Comparison of ENCODE assay signal across 21 cellular contexts in genomic region chr19:9009935-9010651, GRCh38. TPM values are rescaled to one million over a fixed set of nuclear protein-coding genes. Genes with fewer than 3 reads are reported as not detected.
DNase-seq lines count a peak whose midpoint lies in the region; ATAC-seq and TF ChIP-seq lines count a peak whose summit lies in the region.
"Had no signal": no experiment of that assay in that cellular context is flagged by ENCODE, and none has a peak within 500 bp of the region (broad histone marks: within the 10 kb centered on the region; RNA-seq: fewer than 3 reads in every experiment).

TSS of gene MUC16 (minus strand) at chr19:9010409.

- H3K4me1 ChIP-seq in MM.1S (ENCODE audit: low read length), result no peaks in the 10 kb centered on the region
- H3K4me1 ChIP-seq: esophagus muscularis mucosa, pancreas had no signal

- TF ChIP-seq CTCF in MM.1S (IDR thresholded peaks at IDR 0.05; ENCODE audit: low read length), result no peak

- H3K27me3 Mint-ChIP-seq in activated naive CD4-positive, alpha-beta T cell treated with anti-CD3 and anti-CD28 coated beads, Interleukin-2, amount 10 ng/mL, durations not matched to agents 7 days and 5 days, result no peaks in the 10 kb centered on the region
- peaks cover 8 to 48% of the 10 kb centered on the region in 2 donors for H3K27me3 Mint-ChIP-seq in effector memory CD8-positive, alpha-beta T cell
- no peaks in the 10 kb centered on the region for H3K27me3 Mint-ChIP-seq in stimulated activated memory B cell treated with anti-CD40 and anti-IgM and Interleukin-4, amounts not matched to agents 10 μg/mL and 1 μg/mL and 100 μg/mL, for 72 hours

- peak within 1 kb of the TSS; percentile 80 for H2AFZ ChIP-seq in MM.1S (ENCODE audit: low read length)

- H3K9me2 ChIP-seq in MM.1S (replicated peaks; ENCODE audit: insufficient read depth, low read length), result no peaks in the 10 kb centered on the region

- H3K4me3 ChIP-seq in MM.1S (ENCODE audit: low read length), result peak within 1 kb of the TSS; percentile 66
- H3K4me3 ChIP-seq: dorsolateral prefrontal cortex, esophagus muscularis mucosa, pancreas had no signal

- H3K27ac Mint-ChIP-seq in activated naive CD4-positive, alpha-beta T cell treated with anti-CD3 and anti-CD28 coated beads, Interleukin-2, amount 10 ng/mL, durations not matched to agents 7 days and 5 days, result peak within 1 kb of the TSS; percentile 58
- no peak within 1 kb of the TSS for H3K27ac Mint-ChIP-seq in activated naive CD4-positive, alpha-beta T cell treated with anti-CD3 and anti-CD28 coated beads, Interleukin-2, amount 50 U/mL, for 72 hours
- H3K27ac Mint-ChIP-seq in effector memory CD8-positive, alpha-beta T cell, result peak within 1 kb of the TSS in 1 of 2 donors; percentile 44
- H3K27ac Mint-ChIP-seq in stimulated activated memory B cell treated with anti-CD40 and anti-IgM and Interleukin-4, amounts not matched to agents 10 μg/mL and 1 μg/mL and 100 μg/mL, for 72 hours, result no peak within 1 kb of the TSS

- H3K27me3 ChIP-seq in MM.1S (replicated peaks; ENCODE audit: insufficient read depth, low read length), result peaks cover 54% of the 10 kb centered on the region
- H3K27me3 ChIP-seq: pancreas had no signal

- H3F3A ChIP-seq in MM.1S (ENCODE audit: insufficient read depth, low read length), result no peaks in the 10 kb centered on the region

- H3K9me3 ChIP-seq in MM.1S (replicated peaks; ENCODE audit: insufficient read depth, low read length), result no peaks in the 10 kb centered on the region
- H3K9me3 ChIP-seq: esophagus muscularis mucosa, pancreas had no signal

- ATAC-seq in activated naive CD4-positive, alpha-beta T cell treated with anti-CD3 and anti-CD28 coated beads, Interleukin-2, amount 50 U/mL, for 72 hours, result no peak
- peak; percentile 36 for ATAC-seq in effector memory CD8-positive, alpha-beta T cell (replicated peaks)
- ATAC-seq in stimulated activated memory B cell treated with anti-CD40 and anti-IgM and Interleukin-4, amounts not matched to agents 10 μg/mL and 1 μg/mL and 100 μg/mL, for 72 hours, result peak; percentile 36
- ATAC-seq in GM18867 (IDR thresholded peaks at IDR 0.05; ENCODE audit: unreplicated experiment), result no peak
- ATAC-seq: pancreas; Right ventricle myocardium inferior; stimulated activated naive CD8-positive, alpha-beta T cell treated with anti-CD3 and anti-CD28 coated beads, Interleukin-15, amount 100 ng/mL, for 72 hours had no signal

- CTCF ChIA-PET in activated naive CD4-positive, alpha-beta T cell treated with anti-CD3 and anti-CD28 coated beads, Interleukin-2, amount 10 ng/mL, durations not matched to agents 7 days and 5 days (lab: Charles Lee), result no interaction called here

- no peak within 1 kb of the TSS for H3K4me3 Mint-ChIP-seq in activated naive CD4-positive, alpha-beta T cell treated with anti-CD3 and anti-CD28 coated beads, Interleukin-2, amount 10 ng/mL, durations not matched to agents 7 days and 5 days
- peak within 1 kb of the TSS; percentile 61 to 66 for H3K4me3 Mint-ChIP-seq in effector memory CD8-positive, alpha-beta T cell
- H3K4me3 Mint-ChIP-seq in stimulated activated memory B cell treated with anti-CD40 and anti-IgM and Interleukin-4, amounts not matched to agents 10 μg/mL and 1 μg/mL and 100 μg/mL, for 72 hours, result peak within 1 kb of the TSS; percentile 66
- H3K4me3 Mint-ChIP-seq: activated T-cell treated with anti-CD3 and anti-CD28 coated beads, Interleukin-2, amount 50 U/mL, for 4 hours; stimulated activated naive CD8-positive, alpha-beta T cell treated with anti-CD3 and anti-CD28 coated beads, Interleukin-15, amount 100 ng/mL, for 72 hours had no signal

- H3K4me2 ChIP-seq in MM.1S (ENCODE audit: low read depth, low read length), result peak within 1 kb of the TSS; percentile 78

- H3K9me3 Mint-ChIP-seq in activated naive CD4-positive, alpha-beta T cell treated with anti-CD3 and anti-CD28 coated beads, Interleukin-2, amount 10 ng/mL, durations not matched to agents 7 days and 5 days, result peaks cover 9% of the 10 kb centered on the region
- H3K9me3 Mint-ChIP-seq in activated naive CD4-positive, alpha-beta T cell treated with anti-CD3 and anti-CD28 coated beads, Interleukin-2, amount 50 U/mL, for 72 hours, result no peaks in the 10 kb centered on the region
- no peaks in the 10 kb centered on the region for H3K9me3 Mint-ChIP-seq in effector memory CD8-positive, alpha-beta T cell
- peaks cover 17% of the 10 kb centered on the region for H3K9me3 Mint-ChIP-seq in stimulated activated memory B cell treated with anti-CD40 and anti-IgM and Interleukin-4, amounts not matched to agents 10 μg/mL and 1 μg/mL and 100 μg/mL, for 72 hours
- H3K9me3 Mint-ChIP-seq: stimulated activated naive CD8-positive, alpha-beta T cell treated with anti-CD3 and anti-CD28 coated beads, Interleukin-15, amount 100 ng/mL, for 72 hours had no signal

- no peaks in the 10 kb centered on the region for H3K36me3 ChIP-seq in MM.1S (replicated peaks; ENCODE audit: insufficient read depth, low read length)
- H3K36me3 ChIP-seq: esophagus muscularis mucosa, pancreas had no signal

- H3K4me1 Mint-ChIP-seq in activated naive CD4-positive, alpha-beta T cell treated with anti-CD3 and anti-CD28 coated beads, Interleukin-2, amount 10 ng/mL, durations not matched to agents 7 days and 5 days, result no peaks in the 10 kb centered on the region
- no peaks in the 10 kb centered on the region for H3K4me1 Mint-ChIP-seq in effector memory CD8-positive, alpha-beta T cell (ENCODE audit: low read depth in 2 of 2)
- H3K4me1 Mint-ChIP-seq in stimulated activated memory B cell treated with anti-CD40 and anti-IgM and Interleukin-4, amounts not matched to agents 10 μg/mL and 1 μg/mL and 100 μg/mL, for 72 hours, result no peaks in the 10 kb centered on the region
- H3K4me1 Mint-ChIP-seq: CD4-positive, alpha-beta memory T cell; stimulated activated naive CD8-positive, alpha-beta T cell treated with anti-CD3 and anti-CD28 coated beads, Interleukin-15, amount 100 ng/mL, for 72 hours had no signal

- no peak within 1 kb of the TSS for H3K27ac ChIP-seq in MM.1S (ENCODE audit: low read length)
- H3K27ac ChIP-seq: dorsolateral prefrontal cortex, esophagus muscularis mucosa, pancreas had no signal

- no peak for DNase-seq in activated naive CD4-positive, alpha-beta T cell treated with anti-CD3 and anti-CD28 coated beads, Interleukin-2, amount 10 ng/mL, durations not matched to agents 7 days and 5 days
- no peak for DNase-seq in activated naive CD4-positive, alpha-beta T cell treated with anti-CD3 and anti-CD28 coated beads, Interleukin-2, amount 50 U/mL, for 72 hours (ENCODE audit: low spot score in 2 of 2)
- DNase-seq in MM.1S (peak; percentile 40), NCI-H446 (lab: John Stamatoyannopoulos, UW) (no peak), NCI-H2171 treated with DMSO at 0.1 percent for 48 hours (lab: John Stamatoyannopoulos, UW) (no peak)
- no peak for DNase-seq in effector memory CD8-positive, alpha-beta T cell
- DNase-seq: ACHN; activated T-cell treated with anti-CD3 and anti-CD28 coated beads, Interleukin-2, amount 50 U/mL, for 4 hours; CD4-positive, alpha-beta memory T cell; DND-41; dorsolateral prefrontal cortex; KG1; NCI-H1092; NCI-H748 treated with DMSO at 0.1 percent for 48 hours; stimulated activated naive CD8-positive, alpha-beta T cell treated with anti-CD3 and anti-CD28 coated beads, Interleukin-15, amount 100 ng/mL, for 72 hours; T-helper 1 cell had no signal

- H3K79me2 ChIP-seq in MM.1S (ENCODE audit: low read length), result no peaks in the 10 kb centered on the region

- peak within 1 kb of the TSS; percentile 4; the same call in 1 of the 2 replicates for H3K9ac ChIP-seq in MM.1S (ENCODE audit: low read length)

- no peaks in the 10 kb centered on the region for H4K20me1 ChIP-seq in MM.1S (ENCODE audit: insufficient read depth, low read length)

- H3K36me3 Mint-ChIP-seq in activated naive CD4-positive, alpha-beta T cell treated with anti-CD3 and anti-CD28 coated beads, Interleukin-2, amount 10 ng/mL, durations not matched to agents 7 days and 5 days, result no peaks in the 10 kb centered on the region
- H3K36me3 Mint-ChIP-seq in activated naive CD4-positive, alpha-beta T cell treated with anti-CD3 and anti-CD28 coated beads, Interleukin-2, amount 50 U/mL, for 72 hours, result no peaks in the 10 kb centered on the region
- H3K36me3 Mint-ChIP-seq in effector memory CD8-positive, alpha-beta T cell (ENCODE audit: insufficient read depth), result no peaks in the 10 kb centered on the region
- H3K36me3 Mint-ChIP-seq in stimulated activated memory B cell treated with anti-CD40 and anti-IgM and Interleukin-4, amounts not matched to agents 10 μg/mL and 1 μg/mL and 100 μg/mL, for 72 hours, result no peaks in the 10 kb centered on the region
- H3K36me3 Mint-ChIP-seq: CD4-positive, alpha-beta memory T cell had no signal

RNA-seq across cellular contexts. Expression of gene MUC16, which starts in this region (rescaled TPM):
- under 1 TPM in 1 of 2 donors, not detected in 1; 0.02 TPM for total RNA-seq in activated naive CD4-positive, alpha-beta T cell treated with anti-CD3 and anti-CD28 coated beads, Interleukin-2, amount 50 U/mL, for 72 hours
- total RNA-seq: CD4-positive, alpha-beta memory T cell had no signal

Comparison
In these comparisons a context has a peak if more than half of its experiments do, and no peak if none do; other contexts are left out.
1. ATAC-seq: peak in effector memory CD8-positive, alpha-beta T cell (single experiment) and stimulated activated memory B cell treated with anti-CD40 and anti-IgM and Interleukin-4, amounts not matched to agents 10 μg/mL and 1 μg/mL and 100 μg/mL, for 72 hours (single experiment); none in activated naive CD4-positive, alpha-beta T cell treated with anti-CD3 and anti-CD28 coated beads, Interleukin-2, amount 50 U/mL, for 72 hours (0 of 2) and GM18867 (single experiment).